ENCODE assay signal across 1 cellular context in the genomic region with DNA sequence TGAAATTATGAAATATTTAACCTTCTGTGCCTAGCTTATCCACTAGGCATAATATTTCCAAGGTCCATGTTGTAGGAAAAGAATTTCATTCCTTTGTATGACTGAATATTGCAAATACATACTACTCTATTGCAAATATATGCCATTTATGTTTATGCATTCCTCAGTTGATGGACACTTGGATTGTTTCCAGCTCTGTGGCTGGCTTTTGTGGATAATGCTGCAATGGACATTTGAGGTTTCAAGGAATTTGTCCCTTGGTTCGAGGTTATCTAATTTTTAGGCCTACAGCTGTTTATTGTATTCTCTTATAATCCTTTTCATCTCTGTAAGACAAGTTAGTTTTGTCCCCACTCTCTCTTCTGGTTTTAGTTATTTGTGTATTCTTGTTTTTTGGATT.
TF ChIP-seq lines count a peak whose summit lies in the region.

No MANE protein-coding gene starts in this region.

TF ChIP-seq in K562, 482 proteins besides CTCF, POLR2A, EP300 and RAD21 (continued from another document and continues in another):
- TF ChIP-seq HDAC2 (IDR thresholded peaks at IDR 0.05) (peak; percentile 47; the same call in 1 of the 2 replicates), ZNF583 (CRISPR knock-in tag; IDR thresholded peaks at IDR 0.05) (no peak), ZNF644 (tag; IDR thresholded peaks at IDR 0.05; ENCODE audit: low read depth) (0 out of 2 replicates have a peak, but pooled peaks have one; percentile 32), EGR1 (conservative IDR thresholded peaks at IDR 0.05) (no peak), HNRNPL (IDR thresholded peaks at IDR 0.05; ENCODE audit: low read depth, low read length) (no peak), CAMTA2 (CRISPR knock-in tag; conservative IDR thresholded peaks at IDR 0.05) (no peak), ATF1 (CRISPR knock-in tag; IDR thresholded peaks at IDR 0.05) (no peak), ATF1 (tag; IDR thresholded peaks at IDR 0.05) (no peak), SMAD1 (IDR thresholded peaks at IDR 0.05; ENCODE audit: low read depth, low read length, partially characterized antibody) (peak; percentile 59), SIX5 (IDR thresholded peaks at IDR 0.05; ENCODE audit: borderline replicate concordance in 1 of 2, insufficient read depth in 1 of 2, low read depth in 1 of 2, low read length in 2 of 2) (no peak), ZNF282 (CRISPR knock-in tag; IDR thresholded peaks at IDR 0.05) (no peak), NONO (IDR thresholded peaks at IDR 0.05; ENCODE audit: low read depth in 2 of 2, low read length in 1 of 2) (0 out of 4 replicates have a peak, but pooled peaks of 1 of the 2 experiments have one; percentile 32), MAZ (CRISPR knock-in tag; conservative IDR thresholded peaks at IDR 0.05 in 1 of 2, IDR thresholded peaks at IDR 0.05 in 1 of 2) (peak in 1 of 2 experiments; percentile 23; a peak in 2 of 4 replicates), ELF2 (CRISPR knock-in tag; IDR thresholded peaks at IDR 0.05) (no peak), ZNF699 (CRISPR knock-in tag; IDR thresholded peaks at IDR 0.05; ENCODE audit: insufficient replicate concordance) (no peak), BRD4 (IDR thresholded peaks at IDR 0.05) (no peak), TBL1XR1 (IDR thresholded peaks at IDR 0.05; ENCODE audit: low read length in 2 of 2) (no peak), BACH1 (tag; IDR thresholded peaks at IDR 0.05) (no peak), HLTF (IDR thresholded peaks at IDR 0.05) (no peak), NFXL1 (CRISPR knock-in tag; IDR thresholded peaks at IDR 0.05) (no peak), ZNF436 (CRISPR knock-in tag; IDR thresholded peaks at IDR 0.05) (no peak), KLF13 (tag; IDR thresholded peaks at IDR 0.05; ENCODE audit: borderline replicate concordance, low read depth) (no peak), SPI1 (IDR thresholded peaks at IDR 0.05; ENCODE audit: borderline replicate concordance, low read depth, low read length) (no peak), FOSL1 (tag; conservative IDR thresholded peaks at IDR 0.05) (peak; percentile 32; the same call in 1 of the 2 replicates), SMARCB1 (IDR thresholded peaks at IDR 0.05; ENCODE audit: insufficient read length, low read depth) (no peak), ETS2 (tag; IDR thresholded peaks at IDR 0.05; ENCODE audit: borderline replicate concordance, poor library complexity, severe bottlenecking) (no peak), TARDBP (IDR thresholded peaks at IDR 0.05) (peak; percentile 46; the same call in 1 of the 2 replicates)
- TF ChIP-seq, protein P1, sequence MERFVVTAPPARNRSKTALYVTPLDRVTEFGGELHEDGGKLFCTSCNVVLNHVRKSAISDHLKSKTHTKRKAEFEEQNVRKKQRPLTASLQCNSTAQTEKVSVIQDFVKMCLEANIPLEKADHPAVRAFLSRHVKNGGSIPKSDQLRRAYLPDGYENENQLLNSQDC (CRISPR knock-in tag; IDR thresholded peaks at IDR 0.05) = no peak
- TF ChIP-seq, protein P2, sequence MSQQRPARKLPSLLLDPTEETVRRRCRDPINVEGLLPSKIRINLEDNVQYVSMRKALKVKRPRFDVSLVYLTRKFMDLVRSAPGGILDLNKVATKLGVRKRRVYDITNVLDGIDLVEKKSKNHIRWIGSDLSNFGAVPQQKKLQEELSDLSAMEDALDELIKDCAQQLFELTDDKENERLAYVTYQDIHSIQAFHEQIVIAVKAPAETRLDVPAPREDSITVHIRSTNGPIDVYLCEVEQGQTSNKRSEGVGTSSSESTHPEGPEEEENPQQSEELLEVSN (IDR thresholded peaks at IDR 0.05; ENCODE audit: borderline replicate concordance in 1 of 2, extremely low read depth in 1 of 2, insufficient read depth in 1 of 2, insufficient read length in 1 of 2, low read depth in 1 of 2, low read length in 1 of 2, poor library complexity in 1 of 2, severe bottlenecking in 1 of 2) = no peak
- TF ChIP-seq, protein P3, sequence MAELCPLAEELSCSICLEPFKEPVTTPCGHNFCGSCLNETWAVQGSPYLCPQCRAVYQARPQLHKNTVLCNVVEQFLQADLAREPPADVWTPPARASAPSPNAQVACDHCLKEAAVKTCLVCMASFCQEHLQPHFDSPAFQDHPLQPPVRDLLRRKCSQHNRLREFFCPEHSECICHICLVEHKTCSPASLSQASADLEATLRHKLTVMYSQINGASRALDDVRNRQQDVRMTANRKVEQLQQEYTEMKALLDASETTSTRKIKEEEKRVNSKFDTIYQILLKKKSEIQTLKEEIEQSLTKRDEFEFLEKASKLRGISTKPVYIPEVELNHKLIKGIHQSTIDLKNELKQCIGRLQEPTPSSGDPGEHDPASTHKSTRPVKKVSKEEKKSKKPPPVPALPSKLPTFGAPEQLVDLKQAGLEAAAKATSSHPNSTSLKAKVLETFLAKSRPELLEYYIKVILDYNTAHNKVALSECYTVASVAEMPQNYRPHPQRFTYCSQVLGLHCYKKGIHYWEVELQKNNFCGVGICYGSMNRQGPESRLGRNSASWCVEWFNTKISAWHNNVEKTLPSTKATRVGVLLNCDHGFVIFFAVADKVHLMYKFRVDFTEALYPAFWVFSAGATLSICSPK (IDR thresholded peaks at IDR 0.05; ENCODE audit: borderline replicate concordance) = no peak
- TF ChIP-seq, protein P4, sequence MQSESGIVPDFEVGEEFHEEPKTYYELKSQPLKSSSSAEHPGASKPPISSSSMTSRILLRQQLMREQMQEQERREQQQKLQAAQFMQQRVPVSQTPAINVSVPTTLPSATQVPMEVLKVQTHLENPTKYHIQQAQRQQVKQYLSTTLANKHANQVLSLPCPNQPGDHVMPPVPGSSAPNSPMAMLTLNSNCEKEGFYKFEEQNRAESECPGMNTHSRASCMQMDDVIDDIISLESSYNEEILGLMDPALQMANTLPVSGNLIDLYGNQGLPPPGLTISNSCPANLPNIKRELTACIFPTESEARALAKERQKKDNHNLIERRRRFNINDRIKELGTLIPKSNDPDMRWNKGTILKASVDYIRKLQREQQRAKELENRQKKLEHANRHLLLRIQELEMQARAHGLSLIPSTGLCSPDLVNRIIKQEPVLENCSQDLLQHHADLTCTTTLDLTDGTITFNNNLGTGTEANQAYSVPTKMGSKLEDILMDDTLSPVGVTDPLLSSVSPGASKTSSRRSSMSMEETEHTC (IDR thresholded peaks at IDR 0.05) = no peak
- TF ChIP-seq, protein P5, sequence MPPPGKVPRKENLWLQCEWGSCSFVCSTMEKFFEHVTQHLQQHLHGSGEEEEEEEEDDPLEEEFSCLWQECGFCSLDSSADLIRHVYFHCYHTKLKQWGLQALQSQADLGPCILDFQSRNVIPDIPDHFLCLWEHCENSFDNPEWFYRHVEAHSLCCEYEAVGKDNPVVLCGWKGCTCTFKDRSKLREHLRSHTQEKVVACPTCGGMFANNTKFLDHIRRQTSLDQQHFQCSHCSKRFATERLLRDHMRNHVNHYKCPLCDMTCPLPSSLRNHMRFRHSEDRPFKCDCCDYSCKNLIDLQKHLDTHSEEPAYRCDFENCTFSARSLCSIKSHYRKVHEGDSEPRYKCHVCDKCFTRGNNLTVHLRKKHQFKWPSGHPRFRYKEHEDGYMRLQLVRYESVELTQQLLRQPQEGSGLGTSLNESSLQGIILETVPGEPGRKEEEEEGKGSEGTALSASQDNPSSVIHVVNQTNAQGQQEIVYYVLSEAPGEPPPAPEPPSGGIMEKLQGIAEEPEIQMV (tag; conservative IDR thresholded peaks at IDR 0.05; ENCODE audit: low read depth) = no peak
- TF ChIP-seq, protein P6, sequence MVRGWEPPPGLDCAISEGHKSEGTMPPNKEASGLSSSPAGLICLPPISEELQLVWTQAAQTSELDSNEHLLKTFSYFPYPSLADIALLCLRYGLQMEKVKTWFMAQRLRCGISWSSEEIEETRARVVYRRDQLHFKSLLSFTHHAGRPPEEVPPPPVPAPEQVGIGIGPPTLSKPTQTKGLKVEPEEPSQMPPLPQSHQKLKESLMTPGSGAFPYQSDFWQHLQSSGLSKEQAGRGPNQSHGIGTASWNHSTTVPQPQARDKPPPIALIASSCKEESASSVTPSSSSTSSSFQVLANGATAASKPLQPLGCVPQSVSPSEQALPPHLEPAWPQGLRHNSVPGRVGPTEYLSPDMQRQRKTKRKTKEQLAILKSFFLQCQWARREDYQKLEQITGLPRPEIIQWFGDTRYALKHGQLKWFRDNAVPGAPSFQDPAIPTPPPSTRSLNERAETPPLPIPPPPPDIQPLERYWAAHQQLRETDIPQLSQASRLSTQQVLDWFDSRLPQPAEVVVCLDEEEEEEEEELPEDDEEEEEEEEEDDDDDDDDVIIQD (CRISPR knock-in tag; IDR thresholded peaks at IDR 0.05) = no peak
- TF ChIP-seq, protein P7, sequence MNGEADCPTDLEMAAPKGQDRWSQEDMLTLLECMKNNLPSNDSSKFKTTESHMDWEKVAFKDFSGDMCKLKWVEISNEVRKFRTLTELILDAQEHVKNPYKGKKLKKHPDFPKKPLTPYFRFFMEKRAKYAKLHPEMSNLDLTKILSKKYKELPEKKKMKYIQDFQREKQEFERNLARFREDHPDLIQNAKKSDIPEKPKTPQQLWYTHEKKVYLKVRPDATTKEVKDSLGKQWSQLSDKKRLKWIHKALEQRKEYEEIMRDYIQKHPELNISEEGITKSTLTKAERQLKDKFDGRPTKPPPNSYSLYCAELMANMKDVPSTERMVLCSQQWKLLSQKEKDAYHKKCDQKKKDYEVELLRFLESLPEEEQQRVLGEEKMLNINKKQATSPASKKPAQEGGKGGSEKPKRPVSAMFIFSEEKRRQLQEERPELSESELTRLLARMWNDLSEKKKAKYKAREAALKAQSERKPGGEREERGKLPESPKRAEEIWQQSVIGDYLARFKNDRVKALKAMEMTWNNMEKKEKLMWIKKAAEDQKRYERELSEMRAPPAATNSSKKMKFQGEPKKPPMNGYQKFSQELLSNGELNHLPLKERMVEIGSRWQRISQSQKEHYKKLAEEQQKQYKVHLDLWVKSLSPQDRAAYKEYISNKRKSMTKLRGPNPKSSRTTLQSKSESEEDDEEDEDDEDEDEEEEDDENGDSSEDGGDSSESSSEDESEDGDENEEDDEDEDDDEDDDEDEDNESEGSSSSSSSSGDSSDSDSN (IDR thresholded peaks at IDR 0.05; ENCODE audit: borderline replicate concordance in 1 of 2, low read depth in 2 of 2, low read length in 2 of 2) = no peak
- TF ChIP-seq, protein P8, sequence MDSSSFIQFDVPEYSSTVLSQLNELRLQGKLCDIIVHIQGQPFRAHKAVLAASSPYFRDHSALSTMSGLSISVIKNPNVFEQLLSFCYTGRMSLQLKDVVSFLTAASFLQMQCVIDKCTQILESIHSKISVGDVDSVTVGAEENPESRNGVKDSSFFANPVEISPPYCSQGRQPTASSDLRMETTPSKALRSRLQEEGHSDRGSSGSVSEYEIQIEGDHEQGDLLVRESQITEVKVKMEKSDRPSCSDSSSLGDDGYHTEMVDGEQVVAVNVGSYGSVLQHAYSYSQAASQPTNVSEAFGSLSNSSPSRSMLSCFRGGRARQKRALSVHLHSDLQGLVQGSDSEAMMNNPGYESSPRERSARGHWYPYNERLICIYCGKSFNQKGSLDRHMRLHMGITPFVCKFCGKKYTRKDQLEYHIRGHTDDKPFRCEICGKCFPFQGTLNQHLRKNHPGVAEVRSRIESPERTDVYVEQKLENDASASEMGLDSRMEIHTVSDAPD (CRISPR knock-in tag; IDR thresholded peaks at IDR 0.05) = no peak
- TF ChIP-seq, protein P9, sequence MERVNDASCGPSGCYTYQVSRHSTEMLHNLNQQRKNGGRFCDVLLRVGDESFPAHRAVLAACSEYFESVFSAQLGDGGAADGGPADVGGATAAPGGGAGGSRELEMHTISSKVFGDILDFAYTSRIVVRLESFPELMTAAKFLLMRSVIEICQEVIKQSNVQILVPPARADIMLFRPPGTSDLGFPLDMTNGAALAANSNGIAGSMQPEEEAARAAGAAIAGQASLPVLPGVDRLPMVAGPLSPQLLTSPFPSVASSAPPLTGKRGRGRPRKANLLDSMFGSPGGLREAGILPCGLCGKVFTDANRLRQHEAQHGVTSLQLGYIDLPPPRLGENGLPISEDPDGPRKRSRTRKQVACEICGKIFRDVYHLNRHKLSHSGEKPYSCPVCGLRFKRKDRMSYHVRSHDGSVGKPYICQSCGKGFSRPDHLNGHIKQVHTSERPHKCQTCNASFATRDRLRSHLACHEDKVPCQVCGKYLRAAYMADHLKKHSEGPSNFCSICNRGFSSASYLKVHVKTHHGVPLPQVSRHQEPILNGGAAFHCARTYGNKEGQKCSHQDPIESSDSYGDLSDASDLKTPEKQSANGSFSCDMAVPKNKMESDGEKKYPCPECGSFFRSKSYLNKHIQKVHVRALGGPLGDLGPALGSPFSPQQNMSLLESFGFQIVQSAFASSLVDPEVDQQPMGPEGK (CRISPR knock-in tag; IDR thresholded peaks at IDR 0.05; ENCODE audit: borderline replicate concordance) = no peak
- TF ChIP-seq, protein P10, sequence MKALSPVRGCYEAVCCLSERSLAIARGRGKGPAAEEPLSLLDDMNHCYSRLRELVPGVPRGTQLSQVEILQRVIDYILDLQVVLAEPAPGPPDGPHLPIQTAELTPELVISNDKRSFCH (CRISPR knock-in tag; IDR thresholded peaks at IDR 0.05) = no peak
- TF ChIP-seq, protein P10 (tag; IDR thresholded peaks at IDR 0.05) = 0 out of 2 replicates have a peak, but pooled peaks have one; percentile 29
- TF ChIP-seq, protein P11, sequence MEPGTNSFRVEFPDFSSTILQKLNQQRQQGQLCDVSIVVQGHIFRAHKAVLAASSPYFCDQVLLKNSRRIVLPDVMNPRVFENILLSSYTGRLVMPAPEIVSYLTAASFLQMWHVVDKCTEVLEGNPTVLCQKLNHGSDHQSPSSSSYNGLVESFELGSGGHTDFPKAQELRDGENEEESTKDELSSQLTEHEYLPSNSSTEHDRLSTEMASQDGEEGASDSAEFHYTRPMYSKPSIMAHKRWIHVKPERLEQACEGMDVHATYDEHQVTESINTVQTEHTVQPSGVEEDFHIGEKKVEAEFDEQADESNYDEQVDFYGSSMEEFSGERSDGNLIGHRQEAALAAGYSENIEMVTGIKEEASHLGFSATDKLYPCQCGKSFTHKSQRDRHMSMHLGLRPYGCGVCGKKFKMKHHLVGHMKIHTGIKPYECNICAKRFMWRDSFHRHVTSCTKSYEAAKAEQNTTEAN (CRISPR knock-in tag; IDR thresholded peaks at IDR 0.05) = no peak
- TF ChIP-seq, protein P12, sequence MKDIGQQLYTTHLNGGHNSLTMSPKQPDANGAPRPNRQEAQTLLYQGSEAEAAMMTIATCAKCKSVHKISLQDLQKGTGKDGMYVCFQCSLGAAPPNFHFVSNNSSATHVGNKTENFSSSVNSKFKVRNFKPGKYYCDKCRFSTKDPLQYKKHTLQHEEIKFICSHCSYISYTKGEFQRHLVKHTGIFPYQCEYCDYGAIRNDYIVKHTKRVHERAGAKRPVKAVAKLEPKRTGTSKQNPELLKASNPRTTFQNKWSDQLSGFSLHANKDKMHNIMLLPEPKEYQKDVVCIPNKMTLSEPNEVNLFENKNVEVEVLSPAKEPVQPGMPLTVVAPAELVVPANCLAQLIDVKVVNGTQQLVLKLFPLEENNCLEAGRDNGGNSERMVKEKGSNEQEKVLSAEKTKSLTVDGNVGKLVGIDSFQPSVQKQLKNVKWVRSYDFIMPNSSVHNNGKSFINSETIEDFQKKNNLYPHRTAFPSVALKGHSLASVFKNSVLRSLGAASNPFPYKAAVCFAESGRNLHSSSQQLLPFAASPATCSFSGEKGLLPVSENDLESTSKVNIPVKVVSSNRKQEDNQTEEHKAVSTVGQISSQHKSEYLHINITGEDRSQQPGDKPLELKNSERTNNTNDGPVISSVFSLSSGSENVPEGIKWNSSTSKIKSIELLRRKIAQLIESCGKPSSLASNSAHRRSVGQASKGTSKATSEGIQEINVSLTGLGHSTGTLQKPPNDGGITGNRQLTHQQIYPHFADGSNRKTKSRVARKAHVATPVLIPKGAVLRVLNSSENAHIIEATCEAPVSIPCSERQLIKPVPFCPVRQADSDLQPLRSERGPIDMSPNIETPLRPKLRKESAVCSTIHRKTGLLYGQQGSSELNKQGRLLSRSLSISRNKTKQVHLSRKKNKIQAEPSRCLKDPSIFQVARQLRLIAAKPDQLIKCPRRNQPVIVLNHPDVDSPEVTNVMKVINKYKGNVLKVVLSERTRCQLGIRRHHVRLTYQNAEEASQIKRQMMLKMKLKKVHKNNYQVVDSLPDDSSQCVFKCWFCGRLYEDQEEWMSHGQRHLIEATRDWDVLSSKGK (CRISPR knock-in tag; IDR thresholded peaks at IDR 0.05) = no peak
